Comparison of ENCODE assay signal across 10 cellular contexts in genomic region chr16:55552621-55553020, GRCh38. TPM values are rescaled to one million over a fixed set of nuclear protein-coding genes. Genes with fewer than 3 reads are reported as not detected.
DNase-seq lines count a peak whose midpoint lies in the region; ATAC-seq and TF ChIP-seq lines count a peak whose summit lies in the region.
"Had no signal": no experiment of that assay in that cellular context is flagged by ENCODE, and none has a peak within 500 bp of the region (broad histone marks: within the 10 kb centered on the region; RNA-seq: fewer than 3 reads in every experiment).

No MANE protein-coding gene starts in this region.

- H3K9me3 ChIP-seq in smooth muscle cell (replicated peaks; ENCODE audit: low read depth), result no peaks in the 10 kb centered on the region

- H3K27ac ChIP-seq in smooth muscle cell (ENCODE audit: low read depth), result peak overlapping the region; percentile 67
- H3K27ac ChIP-seq: left ventricle myocardium inferior had no signal

- no peaks in the 10 kb centered on the region for H3F3A ChIP-seq in smooth muscle cell (ENCODE audit: low read depth)

- H3K36me3 ChIP-seq in smooth muscle cell (ENCODE audit: low read depth), result peaks cover 5% of the 10 kb centered on the region

- H3K4me1 ChIP-seq in smooth muscle cell (ENCODE audit: low read depth), result no peaks in the 10 kb centered on the region
- H3K4me1 ChIP-seq: left ventricle myocardium inferior had no signal

- peak overlapping the region; percentile 43 for H3K4me2 ChIP-seq in smooth muscle cell

- no peaks in the 10 kb centered on the region for H3K27me3 ChIP-seq in smooth muscle cell (ENCODE audit: low read depth)

- no peak overlapping the region for H3K4me3 ChIP-seq in fibroblast of pulmonary artery (replicated peaks; ENCODE audit: low read depth, low read length)
- no peak overlapping the region for H3K4me3 ChIP-seq in smooth muscle cell
- H3K4me3 ChIP-seq: left ventricle myocardium inferior had no signal

- no peaks in the 10 kb centered on the region for H4K20me1 ChIP-seq in smooth muscle cell (ENCODE audit: low read depth)

- no peaks in the 10 kb centered on the region for H3K79me2 ChIP-seq in smooth muscle cell (ENCODE audit: low read depth)

- ATAC-seq in HG03378 (IDR thresholded peaks at IDR 0.05; ENCODE audit: unreplicated experiment) (no peak), GM21619 (IDR thresholded peaks at IDR 0.05; ENCODE audit: unreplicated experiment) (no peak)

- TF ChIP-seq CTCF in fibroblast of pulmonary artery (IDR thresholded peaks at IDR 0.05; ENCODE audit: low read length, missing control alignments) (no peak), smooth muscle cell (IDR thresholded peaks at IDR 0.05; ENCODE audit: borderline replicate concordance, insufficient read depth, poor library complexity, severe bottlenecking) (no peak)

- no peak overlapping the region for H3K9ac ChIP-seq in smooth muscle cell (ENCODE audit: low read depth)

- DNase-seq in HCEC 1CT, result peak; percentile 75
- DNase-seq in T1000 (lab: John Stamatoyannopoulos, UW), result peak; percentile 4
- peak; percentile 80 for DNase-seq in fibroblast of pulmonary artery (ENCODE audit: low read depth)
- DNase-seq in smooth muscle cell (lab: John Stamatoyannopoulos, UW; ENCODE audit: unreplicated experiment), result no peak
- no peak for DNase-seq in NCI-H2171 treated with DMSO at 0.1 percent for 48 hours (lab: John Stamatoyannopoulos, UW)
- DNase-seq: activated T-cell treated with anti-CD3 and anti-CD28 coated beads, Interleukin-2, amount 50 U/mL, for 1 hour; left ventricle myocardium inferior had no signal

- H2AFZ ChIP-seq in smooth muscle cell (ENCODE audit: low read depth), result no peak overlapping the region

RNA-seq across cellular contexts. Expression of gene CAPNS2, which starts 13.9 kb away (rescaled TPM):
- 8.3 and 10.4 TPM in 2 replicates for total RNA-seq in smooth muscle cell
- 3.0 and 5.5 TPM in 2 replicates for polyA plus RNA-seq in smooth muscle cell
- total RNA-seq: left ventricle myocardium inferior, skeletal muscle tissue had no signal

RNA-seq across cellular contexts. Expression of gene LPCAT2, which starts 43.7 kb away (rescaled TPM):
- total RNA-seq in smooth muscle cell, result 55.6 and 65.3 TPM in 2 replicates
- 12.3 and 34.8 TPM in 2 replicates for polyA plus RNA-seq in smooth muscle cell

Comparison
In these comparisons a context has a peak if more than half of its experiments do, and no peak if none do; other contexts are left out.
1. DNase-seq: peak in HCEC 1CT (single experiment), T1000 (single experiment) and fibroblast of pulmonary artery (single experiment); none in smooth muscle cell (single experiment) and NCI-H2171 treated with DMSO at 0.1 percent for 48 hours (single experiment).